Comparison of ENCODE assay signal across 13 cellular contexts in genomic region chr4:168685136-168685535, GRCh38.
DNase-seq lines count a peak whose midpoint lies in the region; ATAC-seq and TF ChIP-seq lines count a peak whose summit lies in the region.
"Had no signal": no experiment of that assay in that cellular context is flagged by ENCODE, and none has a peak within 500 bp of the region (broad histone marks: within the 10 kb centered on the region; RNA-seq: fewer than 3 reads in every experiment).

No MANE protein-coding gene starts in this region.

- H3K27me3 ChIP-seq in uterus = no peaks in the 10 kb centered on the region
- H3K27me3 ChIP-seq: foreskin keratinocyte had no signal

- no peaks in the 10 kb centered on the region for H3K36me3 ChIP-seq in uterus

- no peak for TF ChIP-seq POLR2A in uterus (IDR thresholded peaks at IDR 0.05)

- H3K4me3 Mint-ChIP-seq in nephron progenitor cell = no peak overlapping the region

- intact Hi-C loops in uterus (cut with DNase I; ENCODE audit: low total_unique reads) = no loop called here

- no peaks in the 10 kb centered on the region for H3K4me1 ChIP-seq in uterus

- H3K27me3 Mint-ChIP-seq in nephron progenitor cell (ENCODE audit: low read depth, poor library complexity) = no peaks in the 10 kb centered on the region

- no peak for DNase-seq in nephron progenitor cell
- DNase-seq in uterus = no peak
- DNase-seq in stimulated activated CD4-positive, alpha-beta T cell treated with anti-CD3 and anti-CD28 coated beads, Interleukin-4, amount 100 ng/mL, for 1 hour = no peak
- no peak for DNase-seq in activated naive CD4-positive, alpha-beta T cell treated with Interleukin-2 at 50 U/mL for 16 hours
- no peak for DNase-seq in kidney glomerular epithelial cell (lab: John Stamatoyannopoulos, UW)
- DNase-seq: central memory CD4-positive, alpha-beta T cell; foreskin keratinocyte; GOT3; left ventricle myocardium superior; retina had no signal

- peaks cover 14% of the 10 kb centered on the region for H3K4me1 Mint-ChIP-seq in nephron progenitor cell

- H3K9me3 Mint-ChIP-seq in nephron progenitor cell = no peaks in the 10 kb centered on the region

- H3K9me3 ChIP-seq in uterus = no peaks in the 10 kb centered on the region

- peaks cover 79% of the 10 kb centered on the region for H3K36me3 Mint-ChIP-seq in nephron progenitor cell (ENCODE audit: low read depth)

- peak overlapping the region; percentile 68 for H3K27ac Mint-ChIP-seq in nephron progenitor cell

- no peak overlapping the region for H3K4me3 ChIP-seq in uterus

- ATAC-seq in GM19351 (IDR thresholded peaks at IDR 0.05; ENCODE audit: unreplicated experiment) (peak; percentile 94), HG02678 (IDR thresholded peaks at IDR 0.05; ENCODE audit: unreplicated experiment) (peak; percentile 94), HG03520 (IDR thresholded peaks at IDR 0.05; ENCODE audit: unreplicated experiment) (peak; percentile 94)
- ATAC-seq: foreskin keratinocyte, left ventricle myocardium superior had no signal

- TF ChIP-seq CTCF in nephron progenitor cell (IDR thresholded peaks at IDR 0.05) (no peak), uterus (IDR thresholded peaks at IDR 0.05) (no peak)

- H3K27ac ChIP-seq in uterus = peak overlapping the region in 1 of 2 donors; percentile 23
- H3K27ac ChIP-seq: foreskin keratinocyte had no signal
